Comparison of ENCODE assay signal across 13 cellular contexts in the genomic region with DNA sequence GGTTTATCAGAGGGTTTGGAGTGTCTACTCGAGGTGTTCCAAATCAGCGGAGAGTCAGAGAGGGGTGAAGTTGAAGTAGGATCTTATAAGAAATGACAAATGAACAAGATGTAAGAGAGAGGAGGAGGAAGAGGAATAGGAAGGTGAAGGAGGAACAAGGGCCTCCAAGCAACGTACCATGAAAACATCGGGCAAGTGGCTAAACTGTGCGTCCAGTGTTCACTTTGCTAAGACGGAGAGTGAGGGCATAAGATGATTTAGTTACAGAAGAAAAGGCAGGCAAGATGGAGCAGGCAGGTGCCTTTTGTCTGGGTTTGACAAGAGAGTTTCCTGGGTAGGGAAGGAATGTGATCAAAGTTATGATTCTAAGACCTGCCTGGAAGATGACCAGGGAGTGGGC.
DNase-seq lines count a peak whose midpoint lies in the region; ATAC-seq and TF ChIP-seq lines count a peak whose summit lies in the region.
"Had no signal": no experiment of that assay in that cellular context is flagged by ENCODE, and none has a peak within 500 bp of the region (broad histone marks: within the 10 kb centered on the region; RNA-seq: fewer than 3 reads in every experiment).

No MANE protein-coding gene starts in this region.

- no peaks in the 10 kb centered on the region for H4K20me1 ChIP-seq in DOHH2 (ENCODE audit: control insufficient read depth, insufficient read depth, low read depth, low read length)

- H3K27me3 Mint-ChIP-seq in activated T-helper 17 cell treated with anti-CD3 and anti-CD28 coated beads, Interleukin-2, amount 50 U/mL, for 72 hours, result no peaks in the 10 kb centered on the region
- H3K27me3 Mint-ChIP-seq in activated CD8-positive, alpha-beta T cell treated with anti-CD3 and anti-CD28 coated beads for 36 hours, result no peaks in the 10 kb centered on the region
- no peaks in the 10 kb centered on the region for H3K27me3 Mint-ChIP-seq in activated T-helper 1 cell treated with anti-CD3 and anti-CD28 coated beads, Interleukin-12 subunit alpha, Interleukin-12 subunit beta, Interleukin-2, Interleukin-4 antibody, amounts not matched to agents 30 ng/mL and 10 ng/mL and 1 ng/mL, durations not matched to agents 14 hours and 24 hours and 36 hours (ENCODE audit: insufficient read depth)

- POLR2A ChIA-PET in activated CD8-positive, alpha-beta T cell treated with anti-CD3 and anti-CD28 coated beads for 36 hours (lab: Charles Lee), result no interaction called here

- H3K4me3 ChIP-seq in DOHH2 (ENCODE audit: low read length) (peak overlapping the region; percentile 75), lung (no peak overlapping the region), stomach (no peak overlapping the region), foreskin fibroblast (ENCODE audit: low read depth in 1 of 2, low read length in 2 of 2) (no peak overlapping the region)

- DNase-seq in lung (ENCODE audit: low spot score) (no peak), stomach (no peak), T-helper 1 cell (no peak), foreskin fibroblast (no peak)
- no peak for DNase-seq in activated CD8-positive, alpha-beta T cell treated with anti-CD3 and anti-CD28 coated beads for 36 hours
- DNase-seq in activated T-helper 1 cell treated with anti-CD3 and anti-CD28 coated beads, Interleukin-12 subunit alpha, Interleukin-12 subunit beta, Interleukin-2, Interleukin-4 antibody, amounts not matched to agents 30 ng/mL and 10 ng/mL and 1 ng/mL, durations not matched to agents 14 hours and 24 hours and 36 hours (ENCODE audit: low spot score), result no peak
- DNase-seq: activated T-cell treated with anti-CD3 and anti-CD28 coated beads, Interleukin-2, amount 50 U/mL, for 4 hours; cerebellar nuclear complex; foreskin melanocyte; NCI-H146; stimulated activated CD4-positive, alpha-beta T cell treated with anti-CD3 and anti-CD28 coated beads, Interleukin-12 subunit alpha, Interleukin-12 subunit beta, amount 100 ng/mL, for 4 hours had no signal

- TF ChIP-seq EP300 in stomach (IDR thresholded peaks at IDR 0.05), result no peak

- H3K27ac ChIP-seq in DOHH2 (ENCODE audit: low read depth, low read length) (peak overlapping the region; percentile 97), lung (ENCODE audit: low read depth in 1 of 2, low read length in 1 of 2) (peak overlapping the region; percentile 73 to 82), stomach (peak overlapping the region in 4 of 5 donors; percentile 70 to 82 (median 76))

- H3K36me3 ChIP-seq in DOHH2 (ENCODE audit: control insufficient read depth, low read length), result peaks cover 37% of the 10 kb centered on the region
- no peaks in the 10 kb centered on the region for H3K36me3 ChIP-seq in lung (ENCODE audit: control insufficient read depth in 2 of 2, insufficient read depth in 2 of 2, low read length in 2 of 2)
- no peaks in the 10 kb centered on the region for H3K36me3 ChIP-seq in stomach

- WGBS in lung, 2 donors, result 70 to 82% methylated on average over 6 of the region's 6 CpGs
- 79 to 96% (median 92%) methylated on average over 6 of the region's 6 CpGs for WGBS in stomach, 5 donors

- peak overlapping the region; percentile 95 for H3K27ac Mint-ChIP-seq in activated T-helper 17 cell treated with anti-CD3 and anti-CD28 coated beads, Interleukin-2, amount 50 U/mL, for 72 hours
- no peak overlapping the region for H3K27ac Mint-ChIP-seq in activated CD8-positive, alpha-beta T cell treated with anti-CD3 and anti-CD28 coated beads for 36 hours
- no peak overlapping the region for H3K27ac Mint-ChIP-seq in activated T-helper 1 cell treated with anti-CD3 and anti-CD28 coated beads, Interleukin-12 subunit alpha, Interleukin-12 subunit beta, Interleukin-2, Interleukin-4 antibody, amounts not matched to agents 30 ng/mL and 10 ng/mL and 1 ng/mL, durations not matched to agents 14 hours and 24 hours and 36 hours

- H3K4me1 ChIP-seq in DOHH2 (ENCODE audit: control insufficient read depth, low read length) (peaks cover 92% of the 10 kb centered on the region), lung (ENCODE audit: control insufficient read depth in 2 of 2, insufficient read depth in 2 of 2, low read length in 2 of 2) (peaks cover 16 to 29% of the 10 kb centered on the region in 2 donors), stomach (peaks cover 44 to 96% (median 71%) of the 10 kb centered on the region in 4 donors)

- TF ChIP-seq CTCF in DOHH2 (IDR thresholded peaks at IDR 0.05; ENCODE audit: low read depth, low read length, poor library complexity, severe bottlenecking), result no peak
- TF ChIP-seq CTCF in lung (IDR thresholded peaks at IDR 0.05; ENCODE audit: control extremely low read depth, extremely low read depth), result no peak
- TF ChIP-seq CTCF in stomach (IDR thresholded peaks at IDR 0.05), result no peak
- TF ChIP-seq CTCF in activated CD8-positive, alpha-beta T cell treated with anti-CD3 and anti-CD28 coated beads for 36 hours (IDR thresholded peaks at IDR 0.05), result no peak
- TF ChIP-seq CTCF in foreskin fibroblast (IDR thresholded peaks at IDR 0.05; ENCODE audit: low read depth, low read length), result no peak

- H3K4me2 ChIP-seq in DOHH2 (ENCODE audit: low read length), result peak overlapping the region; percentile 97

- H3F3A ChIP-seq in DOHH2 (ENCODE audit: control insufficient read depth, insufficient read depth), result peaks cover 20% of the 10 kb centered on the region

- H3K79me2 ChIP-seq in DOHH2 (ENCODE audit: control insufficient read depth, low read length), result peaks cover 36% of the 10 kb centered on the region

- no peaks in the 10 kb centered on the region for H3K9me2 ChIP-seq in DOHH2 (replicated peaks; ENCODE audit: control insufficient read depth, low read length)

- ATAC-seq in activated T-helper 17 cell treated with anti-CD3 and anti-CD28 coated beads, Interleukin-2, amount 50 U/mL, for 72 hours (replicated peaks), result no peak
- ATAC-seq in lung (ENCODE audit: insufficient read depth, low FRiP score), result no peak
- ATAC-seq in activated CD8-positive, alpha-beta T cell treated with anti-CD3 and anti-CD28 coated beads for 36 hours, result no peak
- ATAC-seq: activated T-cell treated with anti-CD3 and anti-CD28 coated beads, Interleukin-2, amount 50 U/mL, for 4 hours had no signal

- TF ChIP-seq POLR2A in stomach (IDR thresholded peaks at IDR 0.05), result no peak

- peaks cover 51% of the 10 kb centered on the region for H3K4me1 Mint-ChIP-seq in activated T-helper 17 cell treated with anti-CD3 and anti-CD28 coated beads, Interleukin-2, amount 50 U/mL, for 72 hours
- H3K4me1 Mint-ChIP-seq in activated CD8-positive, alpha-beta T cell treated with anti-CD3 and anti-CD28 coated beads for 36 hours (ENCODE audit: low read depth), result peaks cover 62% of the 10 kb centered on the region
- H3K4me1 Mint-ChIP-seq in activated T-helper 1 cell treated with anti-CD3 and anti-CD28 coated beads, Interleukin-12 subunit alpha, Interleukin-12 subunit beta, Interleukin-2, Interleukin-4 antibody, amounts not matched to agents 30 ng/mL and 10 ng/mL and 1 ng/mL, durations not matched to agents 14 hours and 24 hours and 36 hours (ENCODE audit: low read depth), result peaks cover 58% of the 10 kb centered on the region

- CTCF ChIA-PET in activated CD8-positive, alpha-beta T cell treated with anti-CD3 and anti-CD28 coated beads for 36 hours (lab: Charles Lee), result interaction anchor here (1.3 to 2.6 kb wide), 3 partner anchors 17 to 107 kb away, joined by 3 to 7 read pairs (median 4); no protein-coding TSS in a partner anchor

- intact Hi-C loops in stomach (cut with DNase I; ENCODE audit: low total_unique reads), result no loop called here
- intact Hi-C loops in activated CD8-positive, alpha-beta T cell treated with anti-CD3 and anti-CD28 coated beads for 36 hours (cut with micrococcal nuclease), result loop anchor here (5.0 kb wide), 1 partner anchor 111 kb away; a partner anchor contains a TSS
- intact Hi-C loops in activated T-helper 1 cell treated with anti-CD3 and anti-CD28 coated beads, Interleukin-12 subunit alpha, Interleukin-12 subunit beta, Interleukin-2, Interleukin-4 antibody, amounts not matched to agents 30 ng/mL and 10 ng/mL and 1 ng/mL, durations not matched to agents 14 hours and 24 hours and 36 hours (cut with micrococcal nuclease), result no loop called here

- H3K9me3 Mint-ChIP-seq in activated T-helper 17 cell treated with anti-CD3 and anti-CD28 coated beads, Interleukin-2, amount 50 U/mL, for 72 hours, result no peaks in the 10 kb centered on the region
- H3K9me3 Mint-ChIP-seq in activated CD8-positive, alpha-beta T cell treated with anti-CD3 and anti-CD28 coated beads for 36 hours, result no peaks in the 10 kb centered on the region
- H3K9me3 Mint-ChIP-seq in activated T-helper 1 cell treated with anti-CD3 and anti-CD28 coated beads, Interleukin-12 subunit alpha, Interleukin-12 subunit beta, Interleukin-2, Interleukin-4 antibody, amounts not matched to agents 30 ng/mL and 10 ng/mL and 1 ng/mL, durations not matched to agents 14 hours and 24 hours and 36 hours, result no peaks in the 10 kb centered on the region
- H3K9me3 Mint-ChIP-seq: activated T-cell treated with anti-CD3 and anti-CD28 coated beads, Interleukin-2, amount 50 U/mL, for 4 hours had no signal

- peak overlapping the region; percentile 78 for H3K4me3 Mint-ChIP-seq in activated T-helper 17 cell treated with anti-CD3 and anti-CD28 coated beads, Interleukin-2, amount 50 U/mL, for 72 hours
- H3K4me3 Mint-ChIP-seq in activated CD8-positive, alpha-beta T cell treated with anti-CD3 and anti-CD28 coated beads for 36 hours, result no peak overlapping the region
- no peak overlapping the region for H3K4me3 Mint-ChIP-seq in activated T-helper 1 cell treated with anti-CD3 and anti-CD28 coated beads, Interleukin-12 subunit alpha, Interleukin-12 subunit beta, Interleukin-2, Interleukin-4 antibody, amounts not matched to agents 30 ng/mL and 10 ng/mL and 1 ng/mL, durations not matched to agents 14 hours and 24 hours and 36 hours

- H3K36me3 Mint-ChIP-seq in activated T-helper 17 cell treated with anti-CD3 and anti-CD28 coated beads, Interleukin-2, amount 50 U/mL, for 72 hours (ENCODE audit: low read depth), result no peaks in the 10 kb centered on the region
- no peaks in the 10 kb centered on the region for H3K36me3 Mint-ChIP-seq in activated CD8-positive, alpha-beta T cell treated with anti-CD3 and anti-CD28 coated beads for 36 hours (ENCODE audit: low read depth)
- no peaks in the 10 kb centered on the region for H3K36me3 Mint-ChIP-seq in activated T-helper 1 cell treated with anti-CD3 and anti-CD28 coated beads, Interleukin-12 subunit alpha, Interleukin-12 subunit beta, Interleukin-2, Interleukin-4 antibody, amounts not matched to agents 30 ng/mL and 10 ng/mL and 1 ng/mL, durations not matched to agents 14 hours and 24 hours and 36 hours (ENCODE audit: low read depth)

- H3K27me3 ChIP-seq in DOHH2 (ENCODE audit: control insufficient read depth, low read length) (no peaks in the 10 kb centered on the region), lung (ENCODE audit: control insufficient read depth, insufficient read depth) (no peaks in the 10 kb centered on the region), stomach (no peaks in the 10 kb centered on the region)

- H3K9me3 ChIP-seq in DOHH2 (ENCODE audit: control insufficient read depth, insufficient read depth, low read length) (no peaks in the 10 kb centered on the region), lung (ENCODE audit: control insufficient read depth in 2 of 2, insufficient read depth in 1 of 2, low read length in 1 of 2) (no peaks in the 10 kb centered on the region), stomach (no peaks in the 10 kb centered on the region)
